In the genomic region with DNA sequence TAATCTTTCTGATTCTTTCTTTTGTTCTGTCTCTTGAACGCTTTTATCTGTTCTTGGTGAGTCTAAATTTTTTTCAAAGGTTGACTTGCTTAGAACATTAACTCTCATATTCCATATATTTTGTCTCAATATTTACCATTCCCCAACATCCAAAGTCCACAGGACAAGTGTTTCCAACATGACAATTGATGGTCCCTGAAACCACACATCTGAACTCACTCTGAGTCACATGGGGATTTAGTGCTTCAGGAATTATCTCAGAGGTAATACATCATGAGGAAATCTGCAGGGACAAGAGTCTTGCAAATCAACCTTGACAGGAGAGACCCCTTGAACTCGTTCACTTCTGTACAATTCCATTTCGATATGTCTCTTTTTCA, we compare ENCODE assay signal across 14 cellular contexts.
DNase-seq lines count a peak whose midpoint lies in the region; ATAC-seq and TF ChIP-seq lines count a peak whose summit lies in the region.
"Had no signal": no experiment of that assay in that cellular context is flagged by ENCODE, and none has a peak within 500 bp of the region (broad histone marks: within the 10 kb centered on the region; RNA-seq: fewer than 3 reads in every experiment).

No MANE protein-coding gene starts in this region.

- H3K4me1 ChIP-seq in PC-3 (ENCODE audit: insufficient read depth, low read length) (peaks cover 8% of the 10 kb centered on the region), neutrophil (ENCODE audit: control insufficient read depth in 1 of 2, insufficient read depth in 1 of 2, low read depth in 1 of 2, low read length in 1 of 2) (peaks cover 52 to 54% of the 10 kb centered on the region in 2 experiments)

- no TSS peak for BruUV-seq in PC-3 (replicated peaks; lab: Mats Ljungman, UMichigan)

- POLR2A ChIA-PET in PC-3 (lab: Charles Lee; ENCODE audit: unreplicated experiment), result no interaction called here

- no peaks in the 10 kb centered on the region for H3K9me2 ChIP-seq in PC-3 (replicated peaks; ENCODE audit: low read length)

- no peaks in the 10 kb centered on the region for H3K79me2 ChIP-seq in PC-3 (ENCODE audit: low read length)

- H3F3A ChIP-seq in PC-3 (ENCODE audit: low read length, unreplicated experiment), result no peaks in the 10 kb centered on the region

- H4K20me1 ChIP-seq in PC-3 (ENCODE audit: low read length), result no peaks in the 10 kb centered on the region

- H3K9me3 ChIP-seq in PC-3 (ENCODE audit: low read length) (no peaks in the 10 kb centered on the region), neutrophil (no peaks in the 10 kb centered on the region)
- H3K9me3 ChIP-seq: BE2C had no signal

- no peak for TF ChIP-seq CTCF in PC-3 (conservative IDR thresholded peaks at IDR 0.05; ENCODE audit: low read depth, low read length)
- TF ChIP-seq CTCF in epithelial cell of esophagus (IDR thresholded peaks at IDR 0.05; ENCODE audit: insufficient read depth, low read depth, low read length, missing control alignments), result no peak
- TF ChIP-seq CTCF in neutrophil (IDR thresholded peaks at IDR 0.05), result no peak

- DNase-seq in ELR (ENCODE audit: low read depth) (peak; percentile 62), PC-3 (peak; percentile 45), epithelial cell of esophagus (ENCODE audit: low read depth) (peak; percentile 60), globus pallidus (ENCODE audit: low spot score) (no peak), NCI-H1105 treated with DMSO at 0.1 percent for 48 hours (lab: John Stamatoyannopoulos, UW) (no peak), NCI-H748 treated with DMSO at 0.1 percent for 48 hours (lab: John Stamatoyannopoulos, UW) (no peak)
- no peak for DNase-seq in activated effector memory CD4-positive, alpha-beta T cell treated with Interleukin-2 at 50 U/mL for 16 hours
- DNase-seq: CD4-positive, alpha-beta T cell; KG1; NCI-H1694; RPMI8226; SIG-M5 had no signal

- H3K9ac ChIP-seq in PC-3 (ENCODE audit: low read length), result no peak overlapping the region

- intact Hi-C loops in PC-3 (cut with micrococcal nuclease), result no loop called here

- no peak overlapping the region for H3K4me2 ChIP-seq in PC-3 (ENCODE audit: low read length)

- CTCF ChIA-PET in PC-3 (lab: Charles Lee), result no interaction called here

- no peak for ATAC-seq in PC-3

- H2AFZ ChIP-seq in PC-3 (ENCODE audit: low read length), result no peak overlapping the region

- H3K27me3 ChIP-seq in PC-3 (ENCODE audit: low read length) (no peaks in the 10 kb centered on the region), neutrophil (no peaks in the 10 kb centered on the region)

- H3K27ac ChIP-seq in PC-3 (ENCODE audit: low read length), result no peak overlapping the region
- peak overlapping the region; percentile 42 for H3K27ac ChIP-seq in neutrophil

- H3K36me3 ChIP-seq in PC-3 (ENCODE audit: low read depth, low read length) (no peaks in the 10 kb centered on the region), neutrophil (no peaks in the 10 kb centered on the region)
- H3K36me3 ChIP-seq: BE2C had no signal

- no peak overlapping the region for H3K4me3 ChIP-seq in PC-3 (ENCODE audit: low read length)
- no peak overlapping the region for H3K4me3 ChIP-seq in epithelial cell of esophagus (ENCODE audit: low read length)
- no peak overlapping the region for H3K4me3 ChIP-seq in neutrophil (ENCODE audit: low read depth in 1 of 2, low read length in 1 of 2)

Comparison
In these comparisons a context has a peak if more than half of its experiments do, and no peak if none do; other contexts are left out.
1. DNase-seq: peak in ELR (single experiment), PC-3 (single experiment) and epithelial cell of esophagus (single experiment); none in globus pallidus (single experiment), NCI-H1105 treated with DMSO at 0.1 percent for 48 hours (single experiment), NCI-H748 treated with DMSO at 0.1 percent for 48 hours (single experiment) and activated effector memory CD4-positive, alpha-beta T cell treated with Interleukin-2 at 50 U/mL for 16 hours (single experiment).